ENCODE assay signal across 9 cellular contexts in genomic region chr9:94656190-94656589, GRCh38. TPM values are rescaled to one million over a fixed set of nuclear protein-coding genes. Genes with fewer than 3 reads are reported as not detected.
DNase-seq lines count a peak whose midpoint lies in the region; ATAC-seq and TF ChIP-seq lines count a peak whose summit lies in the region.
"Had no signal": no experiment of that assay in that cellular context is flagged by ENCODE, and none has a peak within 500 bp of the region (broad histone marks: within the 10 kb centered on the region; RNA-seq: fewer than 3 reads in every experiment).

No MANE protein-coding gene starts in this region.

- H3K36me3 Mint-ChIP-seq in CD8-positive, alpha-beta memory T cell, result no peaks in the 10 kb centered on the region
- H3K36me3 Mint-ChIP-seq in activated CD4-positive, alpha-beta memory T cell treated with anti-CD3 and anti-CD28 coated beads, Interleukin-2, amount 10 ng/mL, durations not matched to agents 7 days and 5 days (ENCODE audit: low read depth), result no peaks in the 10 kb centered on the region

- H3K36me3 ChIP-seq in CD8-positive, alpha-beta memory T cell (ENCODE audit: insufficient read depth, low read length), result no peaks in the 10 kb centered on the region
- H3K36me3 ChIP-seq in thoracic aorta, result no peaks in the 10 kb centered on the region

- POLR2A ChIA-PET in CD8-positive, alpha-beta memory T cell (lab: Charles Lee), result no interaction called here
- POLR2A ChIA-PET in activated CD4-positive, alpha-beta memory T cell treated with anti-CD3 and anti-CD28 coated beads, Interleukin-2, amount 10 ng/mL, durations not matched to agents 7 days and 5 days (lab: Charles Lee), result no interaction called here

- no peaks in the 10 kb centered on the region for H3K27me3 ChIP-seq in CD8-positive, alpha-beta memory T cell (ENCODE audit: insufficient read depth, low read length, poor library complexity, severe bottlenecking)
- H3K27me3 ChIP-seq in thoracic aorta (replicated peaks; ENCODE audit: insufficient read depth), result no peaks in the 10 kb centered on the region
- H3K27me3 ChIP-seq: body of pancreas had no signal

- ATAC-seq in GM19397 (IDR thresholded peaks at IDR 0.05; ENCODE audit: unreplicated experiment), result peak; percentile 92
- ATAC-seq in HG03442 (IDR thresholded peaks at IDR 0.05; ENCODE audit: unreplicated experiment), result peak; percentile 97
- ATAC-seq in thoracic aorta (ENCODE audit: insufficient number of reproducible peaks, low FRiP score, low read depth), result peak; percentile 71
- ATAC-seq: body of pancreas had no signal

- peaks cover 12 to 17% (median 17%) of the 10 kb centered on the region in 3 donors for H3K4me1 Mint-ChIP-seq in CD8-positive, alpha-beta memory T cell
- H3K4me1 Mint-ChIP-seq in activated CD4-positive, alpha-beta memory T cell treated with anti-CD3 and anti-CD28 coated beads, Interleukin-2, amount 10 ng/mL, durations not matched to agents 7 days and 5 days, result peaks cover 19% of the 10 kb centered on the region

- DNase-seq in CD8-positive, alpha-beta memory T cell, result peak in 3 of 5 donors; percentile 3 to 49 (median 24)
- DNase-seq in activated CD4-positive, alpha-beta memory T cell treated with anti-CD3 and anti-CD28 coated beads, Interleukin-2, amount 10 ng/mL, durations not matched to agents 7 days and 5 days, result peak; percentile 52
- peak; percentile 41 for DNase-seq in iris pigment epithelial cell (ENCODE audit: low read depth)
- no peak for DNase-seq in thoracic aorta (ENCODE audit: low spot score)
- DNase-seq in NK-92 (lab: John Stamatoyannopoulos, UW; ENCODE audit: unreplicated experiment), result no peak
- DNase-seq in activated gamma-delta T cell treated with Interleukin-2 at 50 U/mL for 16 hours, result no peak

- H3K4me3 Mint-ChIP-seq in CD8-positive, alpha-beta memory T cell, result peak overlapping the region; percentile 44 to 79 (median 68)
- peak overlapping the region; percentile 62 for H3K4me3 Mint-ChIP-seq in activated CD4-positive, alpha-beta memory T cell treated with anti-CD3 and anti-CD28 coated beads, Interleukin-2, amount 10 ng/mL, durations not matched to agents 7 days and 5 days

- no peaks in the 10 kb centered on the region for H3K9me3 ChIP-seq in CD8-positive, alpha-beta memory T cell (ENCODE audit: low read length)
- no peaks in the 10 kb centered on the region for H3K9me3 ChIP-seq in thoracic aorta
- H3K9me3 ChIP-seq: body of pancreas had no signal

- no peaks in the 10 kb centered on the region for H3K9me3 Mint-ChIP-seq in CD8-positive, alpha-beta memory T cell
- H3K9me3 Mint-ChIP-seq in activated CD4-positive, alpha-beta memory T cell treated with anti-CD3 and anti-CD28 coated beads, Interleukin-2, amount 10 ng/mL, durations not matched to agents 7 days and 5 days, result no peaks in the 10 kb centered on the region

- no peaks in the 10 kb centered on the region for H3K4me1 ChIP-seq in CD8-positive, alpha-beta memory T cell (ENCODE audit: insufficient read depth, low read length)
- H3K4me1 ChIP-seq in thoracic aorta (ENCODE audit: control insufficient read depth in 1 of 2, low read depth in 2 of 2), result peaks cover 0 to 2% of the 10 kb centered on the region in 2 donors
- H3K4me1 ChIP-seq: body of pancreas had no signal

- peaks cover 5 to 32% of the 10 kb centered on the region in 2 donors for H3K27me3 Mint-ChIP-seq in CD8-positive, alpha-beta memory T cell
- peaks cover 19% of the 10 kb centered on the region for H3K27me3 Mint-ChIP-seq in activated CD4-positive, alpha-beta memory T cell treated with anti-CD3 and anti-CD28 coated beads, Interleukin-2, amount 10 ng/mL, durations not matched to agents 7 days and 5 days

- TF ChIP-seq CTCF in thoracic aorta (IDR thresholded peaks at IDR 0.05), result no peak

- CTCF ChIA-PET in CD8-positive, alpha-beta memory T cell (lab: Charles Lee), result interaction anchor here (1.1 to 1.7 kb wide), 3 partner anchors 10 to 13 kb away, joined by 3 to 7 read pairs (median 3); no protein-coding TSS in a partner anchor
- CTCF ChIA-PET in activated CD4-positive, alpha-beta memory T cell treated with anti-CD3 and anti-CD28 coated beads, Interleukin-2, amount 10 ng/mL, durations not matched to agents 7 days and 5 days (lab: Charles Lee), result interaction anchor here (1.4 to 2.2 kb wide), 3 partner anchors 13 to 474 kb away, joined by 4 to 14 read pairs (median 7); no protein-coding TSS in a partner anchor

- peak overlapping the region; percentile 9 for H3K4me3 ChIP-seq in CD8-positive, alpha-beta memory T cell (ENCODE audit: low read length)
- H3K4me3 ChIP-seq in thoracic aorta, result peak overlapping the region; percentile 56
- H3K4me3 ChIP-seq: body of pancreas had no signal

- no peak overlapping the region for H3K27ac ChIP-seq in CD8-positive, alpha-beta memory T cell (ENCODE audit: low read depth, low read length)
- H3K27ac ChIP-seq in thoracic aorta, result no peak overlapping the region

- peak overlapping the region in 6 of 8 donors; percentile 12 to 91 (median 62) for H3K27ac Mint-ChIP-seq in CD8-positive, alpha-beta memory T cell
- H3K27ac Mint-ChIP-seq in activated CD4-positive, alpha-beta memory T cell treated with anti-CD3 and anti-CD28 coated beads, Interleukin-2, amount 10 ng/mL, durations not matched to agents 7 days and 5 days, result peak overlapping the region; percentile 55

RNA-seq across cellular contexts. Expression of gene FBP1, which starts 16.9 kb away (rescaled TPM):
- under 1 TPM; 0.53 to 0.55 TPM for total RNA-seq in CD8-positive, alpha-beta memory T cell
- 13.3 TPM for polyA plus RNA-seq in CD8-positive, alpha-beta memory T cell
- total RNA-seq in activated CD4-positive, alpha-beta memory T cell treated with anti-CD3 and anti-CD28 coated beads, Interleukin-2, amount 10 ng/mL, durations not matched to agents 7 days and 5 days, result under 1 TPM; 0.40 to 0.65 TPM
- total RNA-seq in thoracic aorta, result 1 to 10 TPM; 3.8 to 6.6 TPM

Comparison
In these comparisons a context has a peak if more than half of its experiments do, and no peak if none do; other contexts are left out.
1. DNase-seq: peak in CD8-positive, alpha-beta memory T cell (3 of 5), activated CD4-positive, alpha-beta memory T cell treated with anti-CD3 and anti-CD28 coated beads, Interleukin-2, amount 10 ng/mL, durations not matched to agents 7 days and 5 days (single experiment) and iris pigment epithelial cell (single experiment); none in thoracic aorta (single experiment), NK-92 (single experiment) and activated gamma-delta T cell treated with Interleukin-2 at 50 U/mL for 16 hours (single experiment).
2. Peak in every context shown above with its lines, with median percentiles within 50 percentile points of each other: ATAC-seq.